Comparison of ENCODE assay signal across 14 cellular contexts in the genomic region with DNA sequence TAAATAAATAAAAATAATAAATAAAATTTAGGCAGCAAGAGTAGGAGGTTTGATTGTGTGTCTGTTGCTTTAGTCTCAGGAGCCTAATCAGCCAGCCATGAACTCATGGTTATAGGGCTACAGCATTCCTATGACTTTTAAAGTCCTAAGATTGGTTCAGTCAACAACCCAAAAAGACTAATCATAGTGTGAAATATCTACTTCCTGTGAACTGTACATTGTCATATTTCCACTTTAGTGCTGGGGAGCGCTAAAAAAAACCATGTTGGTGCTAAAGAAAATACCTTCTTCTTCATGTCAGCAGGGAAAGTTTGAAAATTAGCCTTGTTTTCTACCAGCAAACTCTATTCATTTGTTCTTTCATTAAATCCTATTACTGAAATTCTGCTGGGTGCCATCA.
DNase-seq lines count a peak whose midpoint lies in the region; ATAC-seq and TF ChIP-seq lines count a peak whose summit lies in the region.
"Had no signal": no experiment of that assay in that cellular context is flagged by ENCODE, and none has a peak within 500 bp of the region (broad histone marks: within the 10 kb centered on the region; RNA-seq: fewer than 3 reads in every experiment).

No MANE protein-coding gene starts in this region.

- DNase-seq in activated naive CD4-positive, alpha-beta T cell treated with anti-CD3 and anti-CD28 coated beads for 36 hours = no peak
- no peak for DNase-seq in activated naive CD4-positive, alpha-beta T cell treated with anti-CD3 and anti-CD28 coated beads, Interleukin-2, amount 50 U/mL, for 16 hours
- no peak for DNase-seq in WTC11 (ENCODE audit: low spot score)
- no peak for DNase-seq in activated naive CD8-positive, alpha-beta T cell treated with anti-CD3 and anti-CD28 coated beads, Interleukin-2, amount 10 ng/mL, durations not matched to agents 7 days and 5 days
- DNase-seq in stimulated activated effector memory CD8-positive, alpha-beta T cell treated with anti-CD3 and anti-CD28 coated beads, Interleukin-12 subunit alpha, Interleukin-12 subunit beta, amount 100 ng/mL, for 72 hours (ENCODE audit: low spot score in 2 of 2) = no peak
- DNase-seq in Calu3 = no peak
- DNase-seq: CD4-positive, CD25-positive, alpha-beta regulatory T cell; DMS 273 treated with DMSO at 0.1 percent for 48 hours; KBM-7; NCI-H1092 treated with DMSO at 0.1 percent for 48 hours; NCI-H1694 treated with DMSO at 0.1 percent for 48 hours; NCI-H345; NCI-H526 treated with DMSO at 0.1 percent for 48 hours had no signal

- H3K9me3 Mint-ChIP-seq in activated naive CD4-positive, alpha-beta T cell treated with anti-CD3 and anti-CD28 coated beads for 36 hours = peaks cover 25% of the 10 kb centered on the region
- H3K9me3 Mint-ChIP-seq in WTC11 (peaks cover 20% of the 10 kb centered on the region), Calu3 (ENCODE audit: low read depth, unreplicated experiment) (peaks cover 7% of the 10 kb centered on the region)
- H3K9me3 Mint-ChIP-seq in activated naive CD8-positive, alpha-beta T cell treated with anti-CD3 and anti-CD28 coated beads, Interleukin-2, amount 10 ng/mL, durations not matched to agents 7 days and 5 days = peaks cover 21% of the 10 kb centered on the region
- H3K9me3 Mint-ChIP-seq in stimulated activated effector memory CD8-positive, alpha-beta T cell treated with anti-CD3 and anti-CD28 coated beads, Interleukin-12 subunit alpha, Interleukin-12 subunit beta, amount 100 ng/mL, for 72 hours = peaks cover 14% of the 10 kb centered on the region

- ATAC-seq in WTC11 (no peak), HG02973 (IDR thresholded peaks at IDR 0.05; ENCODE audit: unreplicated experiment) (no peak)
- no peak for ATAC-seq in activated naive CD8-positive, alpha-beta T cell treated with anti-CD3 and anti-CD28 coated beads, Interleukin-2, amount 10 ng/mL, durations not matched to agents 7 days and 5 days (ENCODE audit: low read depth)
- peak; percentile 47 for ATAC-seq in stimulated activated effector memory CD8-positive, alpha-beta T cell treated with anti-CD3 and anti-CD28 coated beads, Interleukin-12 subunit alpha, Interleukin-12 subunit beta, amount 100 ng/mL, for 72 hours

- peaks cover 25% of the 10 kb centered on the region for H3K36me3 Mint-ChIP-seq in activated naive CD4-positive, alpha-beta T cell treated with anti-CD3 and anti-CD28 coated beads for 36 hours (ENCODE audit: low read depth)
- H3K36me3 Mint-ChIP-seq in WTC11 (peaks cover 8% of the 10 kb centered on the region), Calu3 (ENCODE audit: insufficient read depth, unreplicated experiment) (no peaks in the 10 kb centered on the region)
- peaks cover 60% of the 10 kb centered on the region for H3K36me3 Mint-ChIP-seq in activated naive CD8-positive, alpha-beta T cell treated with anti-CD3 and anti-CD28 coated beads, Interleukin-2, amount 10 ng/mL, durations not matched to agents 7 days and 5 days
- peaks cover 23% of the 10 kb centered on the region for H3K36me3 Mint-ChIP-seq in stimulated activated effector memory CD8-positive, alpha-beta T cell treated with anti-CD3 and anti-CD28 coated beads, Interleukin-12 subunit alpha, Interleukin-12 subunit beta, amount 100 ng/mL, for 72 hours
- H3K36me3 Mint-ChIP-seq: CD4-positive, CD25-positive, alpha-beta regulatory T cell had no signal

- no peak overlapping the region for H3K4me3 Mint-ChIP-seq in activated naive CD4-positive, alpha-beta T cell treated with anti-CD3 and anti-CD28 coated beads for 36 hours
- H3K4me3 Mint-ChIP-seq in WTC11 (no peak overlapping the region), Calu3 (ENCODE audit: low read depth, unreplicated experiment) (no peak overlapping the region)
- H3K4me3 Mint-ChIP-seq in activated naive CD8-positive, alpha-beta T cell treated with anti-CD3 and anti-CD28 coated beads, Interleukin-2, amount 10 ng/mL, durations not matched to agents 7 days and 5 days = no peak overlapping the region
- peak overlapping the region; percentile 46 for H3K4me3 Mint-ChIP-seq in stimulated activated effector memory CD8-positive, alpha-beta T cell treated with anti-CD3 and anti-CD28 coated beads, Interleukin-12 subunit alpha, Interleukin-12 subunit beta, amount 100 ng/mL, for 72 hours
- H3K4me3 Mint-ChIP-seq: CD4-positive, CD25-positive, alpha-beta regulatory T cell had no signal

- peak overlapping the region; percentile 79 for H3K27ac Mint-ChIP-seq in activated naive CD4-positive, alpha-beta T cell treated with anti-CD3 and anti-CD28 coated beads for 36 hours
- H3K27ac Mint-ChIP-seq in WTC11 (no peak overlapping the region), Calu3 (ENCODE audit: unreplicated experiment) (no peak overlapping the region)
- H3K27ac Mint-ChIP-seq in activated naive CD8-positive, alpha-beta T cell treated with anti-CD3 and anti-CD28 coated beads, Interleukin-2, amount 10 ng/mL, durations not matched to agents 7 days and 5 days = peak overlapping the region; percentile 67
- peak overlapping the region; percentile 89 for H3K27ac Mint-ChIP-seq in stimulated activated effector memory CD8-positive, alpha-beta T cell treated with anti-CD3 and anti-CD28 coated beads, Interleukin-12 subunit alpha, Interleukin-12 subunit beta, amount 100 ng/mL, for 72 hours

- intact Hi-C loops in activated naive CD4-positive, alpha-beta T cell treated with anti-CD3 and anti-CD28 coated beads for 36 hours (cut with micrococcal nuclease) = loop anchor here (5.0 to 10.0 kb wide), 3 partner anchors 318 to 1076 kb away; no protein-coding TSS in a partner anchor
- intact Hi-C loops in Calu3 (cut with micrococcal nuclease; ENCODE audit: unreplicated experiment) = no loop called here

- H3K4me1 Mint-ChIP-seq in activated naive CD4-positive, alpha-beta T cell treated with anti-CD3 and anti-CD28 coated beads for 36 hours (ENCODE audit: low read depth) = peaks cover 75% of the 10 kb centered on the region
- H3K4me1 Mint-ChIP-seq in WTC11 (peaks cover 3% of the 10 kb centered on the region; the same call in 1 of the 2 replicates), Calu3 (ENCODE audit: low read depth, unreplicated experiment) (no peaks in the 10 kb centered on the region)
- H3K4me1 Mint-ChIP-seq in activated naive CD8-positive, alpha-beta T cell treated with anti-CD3 and anti-CD28 coated beads, Interleukin-2, amount 10 ng/mL, durations not matched to agents 7 days and 5 days = peaks cover 43% of the 10 kb centered on the region
- H3K4me1 Mint-ChIP-seq in stimulated activated effector memory CD8-positive, alpha-beta T cell treated with anti-CD3 and anti-CD28 coated beads, Interleukin-12 subunit alpha, Interleukin-12 subunit beta, amount 100 ng/mL, for 72 hours = peaks cover 97% of the 10 kb centered on the region
- H3K4me1 Mint-ChIP-seq: CD4-positive, CD25-positive, alpha-beta regulatory T cell had no signal

- no TSS peak for BruUV-seq in Calu3 (replicated peaks; lab: Mats Ljungman, UMichigan)

- CTCF ChIA-PET in activated naive CD4-positive, alpha-beta T cell treated with anti-CD3 and anti-CD28 coated beads for 36 hours (lab: Charles Lee) = no interaction called here
- CTCF ChIA-PET in WTC11 (lab: Charles Lee) (no interaction called here), Calu3 (lab: Charles Lee) (interaction anchor here (0.5 kb wide), 1 partner anchor 328 kb away, joined by 12 read pairs; no protein-coding TSS in a partner anchor)

- no peaks in the 10 kb centered on the region for H3K27me3 Mint-ChIP-seq in activated naive CD4-positive, alpha-beta T cell treated with anti-CD3 and anti-CD28 coated beads for 36 hours (ENCODE audit: low read depth)
- H3K27me3 Mint-ChIP-seq in WTC11 (ENCODE audit: low read depth) (no peaks in the 10 kb centered on the region; the same call in 1 of the 2 replicates), Calu3 (ENCODE audit: unreplicated experiment) (no peaks in the 10 kb centered on the region)
- no peaks in the 10 kb centered on the region for H3K27me3 Mint-ChIP-seq in activated naive CD8-positive, alpha-beta T cell treated with anti-CD3 and anti-CD28 coated beads, Interleukin-2, amount 10 ng/mL, durations not matched to agents 7 days and 5 days

- TF ChIP-seq CTCF in WTC11 (IDR thresholded peaks at IDR 0.05) (no peak), Calu3 (IDR thresholded peaks at IDR 0.05; ENCODE audit: unreplicated experiment) (no peak)

- POLR2A ChIA-PET in WTC11 (lab: Charles Lee) = no interaction called here
- POLR2A ChIA-PET in activated naive CD8-positive, alpha-beta T cell treated with anti-CD3 and anti-CD28 coated beads, Interleukin-2, amount 10 ng/mL, durations not matched to agents 7 days and 5 days (lab: Charles Lee) = interaction anchor here (1.5 to 2.2 kb wide), 2 partner anchors 12 to 287 kb away, joined by 5 to 7 read pairs; no protein-coding TSS in a partner anchor

TF ChIP-seq in WTC11, 78 proteins besides CTCF, POLR2A, EP300 and RAD21:
- TF ChIP-seq HMGA2 (CRISPR knock-in tag; IDR thresholded peaks at IDR 0.05) = peak; percentile 64; the same call in 1 of the 2 replicates
- TF ChIP-seq, protein P1, sequence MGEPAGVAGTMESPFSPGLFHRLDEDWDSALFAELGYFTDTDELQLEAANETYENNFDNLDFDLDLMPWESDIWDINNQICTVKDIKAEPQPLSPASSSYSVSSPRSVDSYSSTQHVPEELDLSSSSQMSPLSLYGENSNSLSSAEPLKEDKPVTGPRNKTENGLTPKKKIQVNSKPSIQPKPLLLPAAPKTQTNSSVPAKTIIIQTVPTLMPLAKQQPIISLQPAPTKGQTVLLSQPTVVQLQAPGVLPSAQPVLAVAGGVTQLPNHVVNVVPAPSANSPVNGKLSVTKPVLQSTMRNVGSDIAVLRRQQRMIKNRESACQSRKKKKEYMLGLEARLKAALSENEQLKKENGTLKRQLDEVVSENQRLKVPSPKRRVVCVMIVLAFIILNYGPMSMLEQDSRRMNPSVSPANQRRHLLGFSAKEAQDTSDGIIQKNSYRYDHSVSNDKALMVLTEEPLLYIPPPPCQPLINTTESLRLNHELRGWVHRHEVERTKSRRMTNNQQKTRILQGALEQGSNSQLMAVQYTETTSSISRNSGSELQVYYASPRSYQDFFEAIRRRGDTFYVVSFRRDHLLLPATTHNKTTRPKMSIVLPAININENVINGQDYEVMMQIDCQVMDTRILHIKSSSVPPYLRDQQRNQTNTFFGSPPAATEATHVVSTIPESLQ (CRISPR knock-in tag; IDR thresholded peaks at IDR 0.05) = no peak

Comparison
In these comparisons a context has a peak if more than half of its experiments do, and no peak if none do; other contexts are left out.
1. H3K27ac Mint-ChIP-seq: peak in activated naive CD4-positive, alpha-beta T cell treated with anti-CD3 and anti-CD28 coated beads for 36 hours (single experiment), activated naive CD8-positive, alpha-beta T cell treated with anti-CD3 and anti-CD28 coated beads, Interleukin-2, amount 10 ng/mL, durations not matched to agents 7 days and 5 days (single experiment) and stimulated activated effector memory CD8-positive, alpha-beta T cell treated with anti-CD3 and anti-CD28 coated beads, Interleukin-12 subunit alpha, Interleukin-12 subunit beta, amount 100 ng/mL, for 72 hours (single experiment); none in WTC11 (single experiment) and Calu3 (single experiment).